In genomic region chr10:31136386-31136785, GRCh38 we compare ENCODE assay signal across 17 cellular contexts.
DNase-seq lines count a peak whose midpoint lies in the region; ATAC-seq and TF ChIP-seq lines count a peak whose summit lies in the region.
"Had no signal": no experiment of that assay in that cellular context is flagged by ENCODE, and none has a peak within 500 bp of the region (broad histone marks: within the 10 kb centered on the region; RNA-seq: fewer than 3 reads in every experiment).

No MANE protein-coding gene starts in this region.

- no peak overlapping the region for H3K4me3 ChIP-seq in CD8-positive, alpha-beta T cell (ENCODE audit: low read depth, low read length)
- H3K4me3 ChIP-seq in Loucy (ENCODE audit: low read length, poor library complexity, severe bottlenecking), result peak overlapping the region; percentile 46
- no peak overlapping the region for H3K4me3 ChIP-seq in sigmoid colon
- H3K4me3 ChIP-seq: breast epithelium, SJCRH30 had no signal

- H3K4me1 ChIP-seq in CD8-positive, alpha-beta T cell (ENCODE audit: insufficient read depth, low read length), result peaks cover 32% of the 10 kb centered on the region
- peaks cover 39% of the 10 kb centered on the region for H3K4me1 ChIP-seq in Loucy (ENCODE audit: insufficient read depth, low read length, poor library complexity, severe bottlenecking)
- peaks cover 0 to 34% (median 23%) of the 10 kb centered on the region in 4 donors for H3K4me1 ChIP-seq in sigmoid colon
- H3K4me1 ChIP-seq: breast epithelium had no signal

- H3K36me3 Mint-ChIP-seq in CD8-positive, alpha-beta T cell, result no peaks in the 10 kb centered on the region
- H3K36me3 Mint-ChIP-seq in brain, result no peaks in the 10 kb centered on the region

- no peak for TF ChIP-seq POLR2A in sigmoid colon (IDR thresholded peaks at IDR 0.05)

- H3K9me3 ChIP-seq in CD8-positive, alpha-beta T cell (ENCODE audit: low read length), result no peaks in the 10 kb centered on the region
- H3K9me3 ChIP-seq in Loucy (ENCODE audit: insufficient read depth, low read depth, low read length) (no peaks in the 10 kb centered on the region), sigmoid colon (no peaks in the 10 kb centered on the region)
- H3K9me3 ChIP-seq: breast epithelium, SJCRH30 had no signal

- 80 to 88% methylated on average over 4 of the region's 4 CpGs for WGBS in sigmoid colon, 2 donors

- no peaks in the 10 kb centered on the region for H3K9me3 Mint-ChIP-seq in CD8-positive, alpha-beta T cell
- H3K9me3 Mint-ChIP-seq in brain, result peaks cover 0 to 6% (median 0%) of the 10 kb centered on the region in 5 experiments

- no peaks in the 10 kb centered on the region for H3K27me3 ChIP-seq in CD8-positive, alpha-beta T cell (ENCODE audit: insufficient read depth, low read length)
- H3K27me3 ChIP-seq in Loucy (ENCODE audit: insufficient read depth, low read length, poor library complexity, severe bottlenecking), result no peaks in the 10 kb centered on the region
- H3K27me3 ChIP-seq in sigmoid colon, result no peaks in the 10 kb centered on the region
- H3K27me3 ChIP-seq: breast epithelium, SJCRH30 had no signal

- POLR2A ChIA-PET in CD8-positive, alpha-beta T cell (lab: Charles Lee), result no interaction called here

- no peak overlapping the region for H3K4me3 Mint-ChIP-seq in CD8-positive, alpha-beta T cell
- no peak overlapping the region for H3K4me3 Mint-ChIP-seq in brain
- H3K4me3 Mint-ChIP-seq: B cell had no signal

- no peak overlapping the region for H3K27ac ChIP-seq in CD8-positive, alpha-beta T cell (ENCODE audit: low read depth, low read length)
- peak overlapping the region in 3 of 4 donors; percentile 27 to 58 (median 54) for H3K27ac ChIP-seq in sigmoid colon
- H3K27ac ChIP-seq: breast epithelium, SJCRH30 had no signal

- no peaks in the 10 kb centered on the region for H3F3A ChIP-seq in Loucy (ENCODE audit: low read depth)

- ATAC-seq in CD8-positive, alpha-beta T cell, result no peak
- no peak for ATAC-seq in HG02610 (IDR thresholded peaks at IDR 0.05; ENCODE audit: unreplicated experiment)
- ATAC-seq: left lobe of liver had no signal

- intact Hi-C loops in CD8-positive, alpha-beta T cell (cut with DNase I, micrococcal nuclease), result loop anchor here in 1 of 2 experiments (5.0 to 10.0 kb wide), 2 partner anchors 352 to 1976 kb away; no protein-coding TSS in a partner anchor
- intact Hi-C loops in sigmoid colon (cut with DNase I), result no loop called here

- H3K79me2 ChIP-seq in Loucy (ENCODE audit: insufficient read depth, low read length), result no peaks in the 10 kb centered on the region

- H4K20me1 ChIP-seq in Loucy (ENCODE audit: insufficient read depth, low read length, poor library complexity, severe bottlenecking), result no peaks in the 10 kb centered on the region

- TF ChIP-seq EP300 in sigmoid colon (IDR thresholded peaks at IDR 0.05), result no peak

- no peak overlapping the region for H2AFZ ChIP-seq in Loucy (ENCODE audit: low read length)

- CTCF ChIA-PET in CD8-positive, alpha-beta T cell (lab: Charles Lee), result interaction anchor here (0.6 kb wide), 1 partner anchor 35 kb away, joined by 3 read pairs; no protein-coding TSS in a partner anchor

- peaks cover 37% of the 10 kb centered on the region for H3K4me1 Mint-ChIP-seq in CD8-positive, alpha-beta T cell (ENCODE audit: low read depth)
- peaks cover 54% of the 10 kb centered on the region for H3K4me1 Mint-ChIP-seq in brain

- no peaks in the 10 kb centered on the region for H3K27me3 Mint-ChIP-seq in CD8-positive, alpha-beta T cell (ENCODE audit: low read depth)
- peaks cover 3% of the 10 kb centered on the region for H3K27me3 Mint-ChIP-seq in brain
- H3K27me3 Mint-ChIP-seq: B cell had no signal

- peak overlapping the region; percentile 57 for H3K4me2 ChIP-seq in Loucy (ENCODE audit: low read depth, low read length, poor library complexity, severe bottlenecking)

- no peak for DNase-seq in CD8-positive, alpha-beta T cell
- DNase-seq in sigmoid colon, result no peak
- DNase-seq in HuH-7 (ENCODE audit: low spot score), result no peak
- no peak for DNase-seq in NCI-H82 (lab: John Stamatoyannopoulos, UW)
- DNase-seq: activated CD8-positive, alpha-beta memory T cell treated with anti-CD3 and anti-CD28 coated beads, Interleukin-2, amount 50 U/mL, for 4 hours; activated naive CD4-positive, alpha-beta T cell treated with anti-CD3 and anti-CD28 coated beads, Interleukin-2, amount 50 U/mL, for 16 hours; DMS153; foreskin melanocyte; NCI-H1417 treated with DMSO at 0.1 percent for 48 hours; SJCRH30; T-helper 9 cell had no signal

- peak overlapping the region; percentile 53 for H3K9ac ChIP-seq in Loucy (ENCODE audit: low read depth, low read length, poor library complexity, severe bottlenecking)

- no peak for TF ChIP-seq CTCF in CD8-positive, alpha-beta T cell (IDR thresholded peaks at IDR 0.05)
- no peak for TF ChIP-seq CTCF in Loucy (conservative IDR thresholded peaks at IDR 0.05; ENCODE audit: low read length)
- no peak for TF ChIP-seq CTCF in brain (conservative IDR thresholded peaks at IDR 0.05)
- no peak for TF ChIP-seq CTCF in sigmoid colon (IDR thresholded peaks at IDR 0.05)

- peak overlapping the region; percentile 60 for H3K27ac Mint-ChIP-seq in CD8-positive, alpha-beta T cell
- H3K27ac Mint-ChIP-seq in brain, result peak overlapping the region in 4 of 5 experiments; percentile 20 to 65 (median 60)
- H3K27ac Mint-ChIP-seq: B cell had no signal

- no peaks in the 10 kb centered on the region for H3K9me2 ChIP-seq in Loucy (replicated peaks; ENCODE audit: low read depth, low read length)

- H3K36me3 ChIP-seq in CD8-positive, alpha-beta T cell (ENCODE audit: insufficient read depth, low read length), result no peaks in the 10 kb centered on the region
- H3K36me3 ChIP-seq in Loucy (ENCODE audit: insufficient read depth, low read length), result no peaks in the 10 kb centered on the region
- no peaks in the 10 kb centered on the region for H3K36me3 ChIP-seq in sigmoid colon
- H3K36me3 ChIP-seq: breast epithelium, SJCRH30 had no signal
